Comparison of ENCODE assay signal across 18 cellular contexts in genomic region chr6:5464096-5464885, GRCh38.
DNase-seq lines count a peak whose midpoint lies in the region; ATAC-seq and TF ChIP-seq lines count a peak whose summit lies in the region.
"Had no signal": no experiment of that assay in that cellular context is flagged by ENCODE, and none has a peak within 500 bp of the region (broad histone marks: within the 10 kb centered on the region; RNA-seq: fewer than 3 reads in every experiment).

No MANE protein-coding gene starts in this region.

- H3K4me3 ChIP-seq in astrocyte of the cerebellum (ENCODE audit: low read depth, low read length), result no peak overlapping the region
- H3K4me3 ChIP-seq: GM12878, GM23338 had no signal

- no peak for TF ChIP-seq CTCF in astrocyte of the cerebellum (IDR thresholded peaks at IDR 0.05; ENCODE audit: low read depth, low read length, missing control alignments)

- in situ Hi-C loops in astrocyte of the cerebellum (cut with HindIII; ENCODE audit: low sequenced_read_pairs), result no loop called here

- ATAC-seq in GM21619 (IDR thresholded peaks at IDR 0.05; ENCODE audit: unreplicated experiment), result no peak
- ATAC-seq: GM12878, GM23338, HCT116 had no signal

- DNase-seq in SHP77 treated with DMSO at 0.1 percent for 48 hours (lab: John Stamatoyannopoulos, UW), result peak; percentile 43
- peak; percentile 18 for DNase-seq in astrocyte of the cerebellum (ENCODE audit: low read depth)
- DNase-seq in myocyte (ENCODE audit: low read depth), result peak; percentile 82
- no peak for DNase-seq in activated effector memory CD4-positive, alpha-beta T cell treated with Interleukin-2 at 50 U/mL for 16 hours
- DNase-seq in hypothalamus (lab: John Stamatoyannopoulos, UW), result no peak
- no peak for DNase-seq in SK-N-DZ (ENCODE audit: low spot score)
- DNase-seq: CD4-positive, alpha-beta T cell; DMS79; GDM1; NCI-H187 treated with DMSO at 0.1 percent for 48 hours; NCI-H446 treated with DMSO at 0.1 percent for 48 hours; NCI-H748 treated with DMSO at 0.1 percent for 48 hours; OCI-M1; RPMI8226 had no signal

Comparison
In these comparisons a context has a peak if more than half of its experiments do, and no peak if none do; other contexts are left out.
1. DNase-seq: peak in SHP77 treated with DMSO at 0.1 percent for 48 hours (single experiment), astrocyte of the cerebellum (single experiment) and myocyte (single experiment); none in activated effector memory CD4-positive, alpha-beta T cell treated with Interleukin-2 at 50 U/mL for 16 hours (single experiment), hypothalamus (0 of 51) and SK-N-DZ (single experiment).